In genomic region chr3:190192807-190193206, GRCh38 we compare ENCODE assay signal across 1 cellular context.
TF ChIP-seq lines count a peak whose summit lies in the region.

No MANE protein-coding gene starts in this region.

TF ChIP-seq in GM12878, 131 proteins besides CTCF, POLR2A, EP300 and RAD21 (continued from another document):
- TF ChIP-seq CUX1 (IDR thresholded peaks at IDR 0.05; ENCODE audit: insufficient replicate concordance, low read depth, low read length) (no peak), EED (IDR thresholded peaks at IDR 0.05; ENCODE audit: low read depth) (peak; percentile 59; the same call in 1 of the 2 replicates), CBX5 (IDR thresholded peaks at IDR 0.05; ENCODE audit: low read depth) (no peak), SUZ12 (IDR thresholded peaks at IDR 0.05; ENCODE audit: unreplicated experiment) (no peak), JUNB (IDR thresholded peaks at IDR 0.05) (peak; percentile 60)
